In the genomic region with DNA sequence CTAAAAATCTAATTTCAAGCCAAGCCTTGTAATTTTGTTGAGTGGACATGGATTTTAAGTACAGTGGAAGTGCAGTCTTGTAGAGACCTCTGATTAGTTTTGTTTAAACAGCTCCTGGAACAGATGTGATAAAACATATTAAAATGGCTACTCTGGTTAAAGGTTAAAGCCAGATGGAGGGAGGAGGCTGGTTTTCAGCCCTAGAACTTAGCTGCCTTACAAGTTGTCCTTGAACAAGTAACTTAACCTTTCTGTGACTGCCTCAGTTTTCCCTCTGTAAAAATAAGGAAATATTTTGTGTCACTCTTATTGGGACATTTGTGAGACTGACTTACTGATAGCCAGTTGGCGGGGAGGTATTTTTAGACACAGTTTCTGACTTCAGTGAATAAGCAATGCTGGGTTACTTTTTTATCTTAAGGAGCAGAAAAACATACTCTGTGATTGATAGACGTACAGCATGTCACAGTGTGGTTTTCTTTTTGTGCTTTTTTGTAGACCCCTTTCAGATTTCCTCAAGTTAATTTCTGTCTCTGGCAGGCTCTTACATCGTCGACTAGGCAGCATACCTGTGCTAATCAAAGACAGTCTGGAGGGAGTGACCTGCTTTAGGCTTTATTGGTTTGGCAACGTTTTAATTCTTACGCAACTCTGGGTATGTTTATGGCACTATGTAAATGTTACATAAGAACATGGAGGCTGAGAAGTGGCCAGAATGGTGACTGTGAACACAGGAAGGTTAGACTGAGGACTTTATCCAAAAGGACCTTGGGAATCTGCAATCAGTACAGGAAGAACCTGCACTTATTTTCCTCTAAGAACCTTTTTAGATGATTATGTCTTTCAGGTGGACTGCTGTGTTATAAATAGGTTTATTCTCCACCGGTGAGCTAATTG, we compare ENCODE assay signal across 1 cellular context.
TF ChIP-seq lines count a peak whose summit lies in the region.

No MANE protein-coding gene starts in this region.

TF ChIP-seq in HepG2, 621 proteins besides CTCF, POLR2A, EP300 and RAD21 (continues in another document):
- TF ChIP-seq ZNF879 (CRISPR knock-in tag; IDR thresholded peaks at IDR 0.05) (no peak), ZNF83 (CRISPR knock-in tag; IDR thresholded peaks at IDR 0.05; ENCODE audit: borderline replicate concordance) (no peak), ZNF251 (CRISPR knock-in tag; IDR thresholded peaks at IDR 0.05) (no peak), NR3C1 (CRISPR knock-in tag; IDR thresholded peaks at IDR 0.05) (no peak), ETV6 (CRISPR knock-in tag; conservative IDR thresholded peaks at IDR 0.05) (no peak), CHD4 (IDR thresholded peaks at IDR 0.05; ENCODE audit: borderline replicate concordance, low read length) (no peak), HIVEP1 (CRISPR knock-in tag; IDR thresholded peaks at IDR 0.05) (no peak), ZNF577 (CRISPR knock-in tag; IDR thresholded peaks at IDR 0.05; ENCODE audit: borderline replicate concordance, low read depth) (no peak), ZSCAN20 (CRISPR knock-in tag; IDR thresholded peaks at IDR 0.05; ENCODE audit: borderline replicate concordance) (no peak), GATAD2A (CRISPR knock-in tag; IDR thresholded peaks at IDR 0.05) (peak; percentile 67), ZNF644 (CRISPR knock-in tag; IDR thresholded peaks at IDR 0.05; ENCODE audit: low read depth) (0 out of 2 replicates have a peak, but pooled peaks have one; percentile 43), NCOA2 (CRISPR knock-in tag; IDR thresholded peaks at IDR 0.05) (no peak), ZNF629 (CRISPR knock-in tag; conservative IDR thresholded peaks at IDR 0.05) (peak; percentile 80), ZNF331 (CRISPR knock-in tag; IDR thresholded peaks at IDR 0.05) (0 out of 2 replicates have a peak, but pooled peaks have one; percentile 23), MAFK (conservative IDR thresholded peaks at IDR 0.05 in 1 of 2, IDR thresholded peaks at IDR 0.05 in 1 of 2; ENCODE audit: low read length in 2 of 2) (no peak), SP1 (IDR thresholded peaks at IDR 0.05) (no peak), SP1 (CRISPR knock-in tag; IDR thresholded peaks at IDR 0.05) (no peak), ZNF883 (CRISPR knock-in tag; IDR thresholded peaks at IDR 0.05; ENCODE audit: not compliant biosample characterization) (no peak), MEF2D (CRISPR knock-in tag; IDR thresholded peaks at IDR 0.05) (0 out of 2 replicates have a peak, but pooled peaks have one; percentile 19), ZNF766 (CRISPR knock-in tag; IDR thresholded peaks at IDR 0.05; ENCODE audit: borderline replicate concordance) (no peak), KAT8 (CRISPR knock-in tag; IDR thresholded peaks at IDR 0.05) (0 out of 2 replicates have a peak, but pooled peaks have one; percentile 19), ZNF468 (CRISPR knock-in tag; IDR thresholded peaks at IDR 0.05) (no peak), MIER3 (CRISPR knock-in tag; IDR thresholded peaks at IDR 0.05; ENCODE audit: borderline replicate concordance) (no peak), ARHGAP35 (CRISPR knock-in tag; IDR thresholded peaks at IDR 0.05; ENCODE audit: borderline replicate concordance) (no peak), ZBTB1 (CRISPR knock-in tag; IDR thresholded peaks at IDR 0.05; ENCODE audit: borderline replicate concordance) (no peak), ZNF567 (CRISPR knock-in tag; IDR thresholded peaks at IDR 0.05; ENCODE audit: borderline replicate concordance) (no peak), POLR2AphosphoS5 (IDR thresholded peaks at IDR 0.05; ENCODE audit: low read depth, low read length) (no peak), GPN1 (CRISPR knock-in tag; IDR thresholded peaks at IDR 0.05; ENCODE audit: borderline replicate concordance) (no peak), ZNF329 (CRISPR knock-in tag; IDR thresholded peaks at IDR 0.05; ENCODE audit: low read depth) (no peak), ZNF383 (CRISPR knock-in tag; IDR thresholded peaks at IDR 0.05; ENCODE audit: borderline replicate concordance) (no peak), FOXA1 (IDR thresholded peaks at IDR 0.05) (no peak), FOXA1 (CRISPR knock-in tag; IDR thresholded peaks at IDR 0.05) (0 out of 2 replicates have a peak, but pooled peaks have one; percentile 24), RBFOX2 (IDR thresholded peaks at IDR 0.05; ENCODE audit: low read depth, low read length) (no peak), MIXL1 (CRISPR knock-in tag; IDR thresholded peaks at IDR 0.05) (0 out of 2 replicates have a peak, but pooled peaks have one; percentile 10), NFE2L1 (CRISPR knock-in tag; IDR thresholded peaks at IDR 0.05; ENCODE audit: borderline replicate concordance) (no peak), ZNF367 (CRISPR knock-in tag; IDR thresholded peaks at IDR 0.05; ENCODE audit: borderline replicate concordance) (no peak), WIZ (CRISPR knock-in tag; IDR thresholded peaks at IDR 0.05) (no peak), ZNF557 (CRISPR knock-in tag; IDR thresholded peaks at IDR 0.05) (no peak), ZNF256 (CRISPR knock-in tag; conservative IDR thresholded peaks at IDR 0.05) (no peak), NAIF1 (CRISPR knock-in tag; IDR thresholded peaks at IDR 0.05; ENCODE audit: borderline replicate concordance) (0 out of 2 replicates have a peak, but pooled peaks have one; percentile 36), BHLHE40 (IDR thresholded peaks at IDR 0.05; ENCODE audit: low read length) (no peak), TBL1XR1 (IDR thresholded peaks at IDR 0.05; ENCODE audit: borderline replicate concordance, low read length, partially characterized antibody) (no peak), CEBPB (IDR thresholded peaks at IDR 0.05; ENCODE audit: borderline replicate concordance, low read depth, low read length) (peak; percentile 96), KLF11 (CRISPR knock-in tag; IDR thresholded peaks at IDR 0.05) (no peak), ZNF720 (CRISPR knock-in tag; IDR thresholded peaks at IDR 0.05) (no peak), ZNF136 (CRISPR knock-in tag; IDR thresholded peaks at IDR 0.05; ENCODE audit: low read depth) (no peak), NFATC3 (CRISPR knock-in tag; IDR thresholded peaks at IDR 0.05) (no peak)
- TF ChIP-seq, protein P1, sequence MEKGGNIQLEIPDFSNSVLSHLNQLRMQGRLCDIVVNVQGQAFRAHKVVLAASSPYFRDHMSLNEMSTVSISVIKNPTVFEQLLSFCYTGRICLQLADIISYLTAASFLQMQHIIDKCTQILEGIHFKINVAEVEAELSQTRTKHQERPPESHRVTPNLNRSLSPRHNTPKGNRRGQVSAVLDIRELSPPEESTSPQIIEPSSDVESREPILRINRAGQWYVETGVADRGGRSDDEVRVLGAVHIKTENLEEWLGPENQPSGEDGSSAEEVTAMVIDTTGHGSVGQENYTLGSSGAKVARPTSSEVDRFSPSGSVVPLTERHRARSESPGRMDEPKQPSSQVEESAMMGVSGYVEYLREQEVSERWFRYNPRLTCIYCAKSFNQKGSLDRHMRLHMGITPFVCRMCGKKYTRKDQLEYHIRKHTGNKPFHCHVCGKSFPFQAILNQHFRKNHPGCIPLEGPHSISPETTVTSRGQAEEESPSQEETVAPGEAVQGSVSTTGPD (CRISPR knock-in tag; IDR thresholded peaks at IDR 0.05): peak; percentile 98
- TF ChIP-seq, protein P2, sequence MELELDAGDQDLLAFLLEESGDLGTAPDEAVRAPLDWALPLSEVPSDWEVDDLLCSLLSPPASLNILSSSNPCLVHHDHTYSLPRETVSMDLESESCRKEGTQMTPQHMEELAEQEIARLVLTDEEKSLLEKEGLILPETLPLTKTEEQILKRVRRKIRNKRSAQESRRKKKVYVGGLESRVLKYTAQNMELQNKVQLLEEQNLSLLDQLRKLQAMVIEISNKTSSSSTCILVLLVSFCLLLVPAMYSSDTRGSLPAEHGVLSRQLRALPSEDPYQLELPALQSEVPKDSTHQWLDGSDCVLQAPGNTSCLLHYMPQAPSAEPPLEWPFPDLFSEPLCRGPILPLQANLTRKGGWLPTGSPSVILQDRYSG (CRISPR knock-in tag; IDR thresholded peaks at IDR 0.05): no peak
- TF ChIP-seq, protein P3, sequence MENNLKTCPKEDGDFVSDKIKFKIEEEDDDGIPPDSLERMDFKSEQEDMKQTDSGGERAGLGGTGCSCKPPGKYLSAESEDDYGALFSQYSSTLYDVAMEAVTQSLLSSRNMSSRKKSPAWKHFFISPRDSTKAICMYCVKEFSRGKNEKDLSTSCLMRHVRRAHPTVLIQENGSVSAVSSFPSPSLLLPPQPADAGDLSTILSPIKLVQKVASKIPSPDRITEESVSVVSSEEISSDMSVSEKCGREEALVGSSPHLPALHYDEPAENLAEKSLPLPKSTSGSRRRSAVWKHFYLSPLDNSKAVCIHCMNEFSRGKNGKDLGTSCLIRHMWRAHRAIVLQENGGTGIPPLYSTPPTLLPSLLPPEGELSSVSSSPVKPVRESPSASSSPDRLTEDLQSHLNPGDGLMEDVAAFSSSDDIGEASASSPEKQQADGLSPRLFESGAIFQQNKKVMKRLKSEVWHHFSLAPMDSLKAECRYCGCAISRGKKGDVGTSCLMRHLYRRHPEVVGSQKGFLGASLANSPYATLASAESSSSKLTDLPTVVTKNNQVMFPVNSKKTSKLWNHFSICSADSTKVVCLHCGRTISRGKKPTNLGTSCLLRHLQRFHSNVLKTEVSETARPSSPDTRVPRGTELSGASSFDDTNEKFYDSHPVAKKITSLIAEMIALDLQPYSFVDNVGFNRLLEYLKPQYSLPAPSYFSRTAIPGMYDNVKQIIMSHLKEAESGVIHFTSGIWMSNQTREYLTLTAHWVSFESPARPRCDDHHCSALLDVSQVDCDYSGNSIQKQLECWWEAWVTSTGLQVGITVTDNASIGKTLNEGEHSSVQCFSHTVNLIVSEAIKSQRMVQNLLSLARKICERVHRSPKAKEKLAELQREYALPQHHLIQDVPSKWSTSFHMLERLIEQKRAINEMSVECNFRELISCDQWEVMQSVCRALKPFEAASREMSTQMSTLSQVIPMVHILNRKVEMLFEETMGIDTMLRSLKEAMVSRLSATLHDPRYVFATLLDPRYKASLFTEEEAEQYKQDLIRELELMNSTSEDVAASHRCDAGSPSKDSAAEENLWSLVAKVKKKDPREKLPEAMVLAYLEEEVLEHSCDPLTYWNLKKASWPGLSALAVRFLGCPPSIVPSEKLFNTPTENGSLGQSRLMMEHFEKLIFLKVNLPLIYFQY (CRISPR knock-in tag; IDR thresholded peaks at IDR 0.05; ENCODE audit: borderline replicate concordance): no peak
- TF ChIP-seq, protein P4, sequence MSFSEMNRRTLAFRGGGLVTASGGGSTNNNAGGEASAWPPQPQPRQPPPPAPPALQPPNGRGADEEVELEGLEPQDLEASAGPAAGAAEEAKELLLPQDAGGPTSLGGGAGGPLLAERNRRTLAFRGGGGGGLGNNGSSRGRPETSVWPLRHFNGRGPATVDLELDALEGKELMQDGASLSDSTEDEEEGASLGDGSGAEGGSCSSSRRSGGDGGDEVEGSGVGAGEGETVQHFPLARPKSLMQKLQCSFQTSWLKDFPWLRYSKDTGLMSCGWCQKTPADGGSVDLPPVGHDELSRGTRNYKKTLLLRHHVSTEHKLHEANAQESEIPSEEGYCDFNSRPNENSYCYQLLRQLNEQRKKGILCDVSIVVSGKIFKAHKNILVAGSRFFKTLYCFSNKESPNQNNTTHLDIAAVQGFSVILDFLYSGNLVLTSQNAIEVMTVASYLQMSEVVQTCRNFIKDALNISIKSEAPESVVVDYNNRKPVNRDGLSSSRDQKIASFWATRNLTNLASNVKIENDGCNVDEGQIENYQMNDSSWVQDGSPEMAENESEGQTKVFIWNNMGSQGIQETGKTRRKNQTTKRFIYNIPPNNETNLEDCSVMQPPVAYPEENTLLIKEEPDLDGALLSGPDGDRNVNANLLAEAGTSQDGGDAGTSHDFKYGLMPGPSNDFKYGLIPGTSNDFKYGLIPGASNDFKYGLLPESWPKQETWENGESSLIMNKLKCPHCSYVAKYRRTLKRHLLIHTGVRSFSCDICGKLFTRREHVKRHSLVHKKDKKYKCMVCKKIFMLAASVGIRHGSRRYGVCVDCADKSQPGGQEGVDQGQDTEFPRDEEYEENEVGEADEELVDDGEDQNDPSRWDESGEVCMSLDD (CRISPR knock-in tag; IDR thresholded peaks at IDR 0.05; ENCODE audit: borderline replicate concordance): no peak
- TF ChIP-seq, protein P5, sequence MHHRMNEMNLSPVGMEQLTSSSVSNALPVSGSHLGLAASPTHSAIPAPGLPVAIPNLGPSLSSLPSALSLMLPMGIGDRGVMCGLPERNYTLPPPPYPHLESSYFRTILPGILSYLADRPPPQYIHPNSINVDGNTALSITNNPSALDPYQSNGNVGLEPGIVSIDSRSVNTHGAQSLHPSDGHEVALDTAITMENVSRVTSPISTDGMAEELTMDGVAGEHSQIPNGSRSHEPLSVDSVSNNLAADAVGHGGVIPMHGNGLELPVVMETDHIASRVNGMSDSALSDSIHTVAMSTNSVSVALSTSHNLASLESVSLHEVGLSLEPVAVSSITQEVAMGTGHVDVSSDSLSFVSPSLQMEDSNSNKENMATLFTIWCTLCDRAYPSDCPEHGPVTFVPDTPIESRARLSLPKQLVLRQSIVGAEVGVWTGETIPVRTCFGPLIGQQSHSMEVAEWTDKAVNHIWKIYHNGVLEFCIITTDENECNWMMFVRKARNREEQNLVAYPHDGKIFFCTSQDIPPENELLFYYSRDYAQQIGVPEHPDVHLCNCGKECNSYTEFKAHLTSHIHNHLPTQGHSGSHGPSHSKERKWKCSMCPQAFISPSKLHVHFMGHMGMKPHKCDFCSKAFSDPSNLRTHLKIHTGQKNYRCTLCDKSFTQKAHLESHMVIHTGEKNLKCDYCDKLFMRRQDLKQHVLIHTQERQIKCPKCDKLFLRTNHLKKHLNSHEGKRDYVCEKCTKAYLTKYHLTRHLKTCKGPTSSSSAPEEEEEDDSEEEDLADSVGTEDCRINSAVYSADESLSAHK (CRISPR knock-in tag; IDR thresholded peaks at IDR 0.05; ENCODE audit: borderline replicate concordance): no peak
- TF ChIP-seq, protein P6, sequence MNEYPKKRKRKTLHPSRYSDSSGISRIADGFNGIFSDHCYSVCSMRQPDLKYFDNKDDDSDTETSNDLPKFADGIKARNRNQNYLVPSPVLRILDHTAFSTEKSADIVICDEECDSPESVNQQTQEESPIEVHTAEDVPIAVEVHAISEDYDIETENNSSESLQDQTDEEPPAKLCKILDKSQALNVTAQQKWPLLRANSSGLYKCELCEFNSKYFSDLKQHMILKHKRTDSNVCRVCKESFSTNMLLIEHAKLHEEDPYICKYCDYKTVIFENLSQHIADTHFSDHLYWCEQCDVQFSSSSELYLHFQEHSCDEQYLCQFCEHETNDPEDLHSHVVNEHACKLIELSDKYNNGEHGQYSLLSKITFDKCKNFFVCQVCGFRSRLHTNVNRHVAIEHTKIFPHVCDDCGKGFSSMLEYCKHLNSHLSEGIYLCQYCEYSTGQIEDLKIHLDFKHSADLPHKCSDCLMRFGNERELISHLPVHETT (CRISPR knock-in tag; conservative IDR thresholded peaks at IDR 0.05): no peak
- TF ChIP-seq, protein P7, sequence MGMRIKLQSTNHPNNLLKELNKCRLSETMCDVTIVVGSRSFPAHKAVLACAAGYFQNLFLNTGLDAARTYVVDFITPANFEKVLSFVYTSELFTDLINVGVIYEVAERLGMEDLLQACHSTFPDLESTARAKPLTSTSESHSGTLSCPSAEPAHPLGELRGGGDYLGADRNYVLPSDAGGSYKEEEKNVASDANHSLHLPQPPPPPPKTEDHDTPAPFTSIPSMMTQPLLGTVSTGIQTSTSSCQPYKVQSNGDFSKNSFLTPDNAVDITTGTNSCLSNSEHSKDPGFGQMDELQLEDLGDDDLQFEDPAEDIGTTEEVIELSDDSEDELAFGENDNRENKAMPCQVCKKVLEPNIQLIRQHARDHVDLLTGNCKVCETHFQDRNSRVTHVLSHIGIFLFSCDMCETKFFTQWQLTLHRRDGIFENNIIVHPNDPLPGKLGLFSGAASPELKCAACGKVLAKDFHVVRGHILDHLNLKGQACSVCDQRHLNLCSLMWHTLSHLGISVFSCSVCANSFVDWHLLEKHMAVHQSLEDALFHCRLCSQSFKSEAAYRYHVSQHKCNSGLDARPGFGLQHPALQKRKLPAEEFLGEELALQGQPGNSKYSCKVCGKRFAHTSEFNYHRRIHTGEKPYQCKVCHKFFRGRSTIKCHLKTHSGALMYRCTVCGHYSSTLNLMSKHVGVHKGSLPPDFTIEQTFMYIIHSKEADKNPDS (CRISPR knock-in tag; IDR thresholded peaks at IDR 0.05): no peak
